In the genomic region with DNA sequence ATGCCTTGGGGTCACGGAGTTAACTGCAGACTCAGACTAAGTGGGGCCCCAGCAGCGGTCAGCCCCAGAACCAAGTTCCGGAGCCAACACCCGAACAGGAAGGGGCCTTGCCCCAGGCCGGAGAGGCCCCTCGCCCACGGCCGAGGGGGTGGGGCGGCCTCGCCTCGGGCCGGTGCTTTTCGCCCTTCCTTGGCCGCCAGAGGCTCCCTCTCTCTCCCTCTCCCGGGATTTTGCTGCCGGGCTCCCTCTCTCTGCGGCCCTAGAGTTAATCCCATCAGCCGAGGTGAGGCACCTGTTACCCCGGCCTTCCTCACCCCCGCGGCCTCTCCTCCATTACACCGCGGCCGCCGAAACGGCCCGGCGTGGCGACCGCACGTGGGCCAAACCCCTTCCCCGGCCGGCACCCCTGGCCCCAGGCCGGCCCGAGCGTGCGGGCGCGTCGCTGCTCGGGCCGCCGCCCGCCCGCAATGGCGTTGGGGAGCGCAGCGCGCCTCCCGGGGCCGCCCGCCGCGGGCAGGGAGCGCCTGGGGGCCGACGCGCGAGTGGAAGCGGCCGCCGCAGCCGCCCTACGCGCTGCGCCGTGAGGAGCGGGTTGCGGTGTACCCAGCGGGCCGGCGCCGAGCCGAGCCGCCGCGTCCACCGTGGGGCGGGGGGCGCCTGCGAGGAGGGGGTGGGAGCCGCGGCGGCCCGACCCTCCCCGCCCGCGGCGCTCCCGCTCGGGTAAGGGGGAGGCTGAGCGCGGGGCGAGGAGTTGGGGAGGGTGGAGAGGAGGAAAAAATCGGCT, we compare ENCODE assay signal across 1 cellular context.
TF ChIP-seq lines count a peak whose summit lies in the region.

A gene (plus strand): TSS at position 175 of the 784 bp plus-strand sequence. CDS start 2,520 bp downstream, outside the sequence.

TF ChIP-seq in HepG2, 621 proteins besides CTCF, POLR2A, EP300 and RAD21 (continued from another document and continues in another):
- TF ChIP-seq, protein P1, sequence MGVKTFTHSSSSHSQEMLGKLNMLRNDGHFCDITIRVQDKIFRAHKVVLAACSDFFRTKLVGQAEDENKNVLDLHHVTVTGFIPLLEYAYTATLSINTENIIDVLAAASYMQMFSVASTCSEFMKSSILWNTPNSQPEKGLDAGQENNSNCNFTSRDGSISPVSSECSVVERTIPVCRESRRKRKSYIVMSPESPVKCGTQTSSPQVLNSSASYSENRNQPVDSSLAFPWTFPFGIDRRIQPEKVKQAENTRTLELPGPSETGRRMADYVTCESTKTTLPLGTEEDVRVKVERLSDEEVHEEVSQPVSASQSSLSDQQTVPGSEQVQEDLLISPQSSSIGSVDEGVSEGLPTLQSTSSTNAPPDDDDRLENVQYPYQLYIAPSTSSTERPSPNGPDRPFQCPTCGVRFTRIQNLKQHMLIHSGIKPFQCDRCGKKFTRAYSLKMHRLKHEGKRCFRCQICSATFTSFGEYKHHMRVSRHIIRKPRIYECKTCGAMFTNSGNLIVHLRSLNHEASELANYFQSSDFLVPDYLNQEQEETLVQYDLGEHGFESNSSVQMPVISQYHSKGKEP (CRISPR knock-in tag; IDR thresholded peaks at IDR 0.05): no peak
- TF ChIP-seq RAD51 (IDR thresholded peaks at IDR 0.05; ENCODE audit: borderline replicate concordance) (no peak), ZSCAN31 (CRISPR knock-in tag; IDR thresholded peaks at IDR 0.05; ENCODE audit: low read depth) (0 out of 2 replicates have a peak, but pooled peaks have one; percentile 53), KAT8 (CRISPR knock-in tag; IDR thresholded peaks at IDR 0.05) (peak; percentile 54), REXO4 (CRISPR knock-in tag; IDR thresholded peaks at IDR 0.05; ENCODE audit: borderline replicate concordance) (no peak), ZNF557 (CRISPR knock-in tag; IDR thresholded peaks at IDR 0.05) (no peak), KLF6 (CRISPR knock-in tag; IDR thresholded peaks at IDR 0.05) (0 out of 2 replicates have a peak, but pooled peaks have one; percentile 42), HOXA5 (CRISPR knock-in tag; IDR thresholded peaks at IDR 0.05) (peak; percentile 29; the same call in 1 of the 2 replicates), LCORL (IDR thresholded peaks at IDR 0.05) (peak; percentile 92), LCORL (CRISPR knock-in tag; IDR thresholded peaks at IDR 0.05) (peak; percentile 71; the same call in 1 of the 2 replicates), TP53 (CRISPR knock-in tag; conservative IDR thresholded peaks at IDR 0.05) (no peak), MXD4 (CRISPR knock-in tag; IDR thresholded peaks at IDR 0.05) (no peak; the same call in 1 of the 2 replicates), BRD4 (CRISPR knock-in tag; IDR thresholded peaks at IDR 0.05) (peak; percentile 96; the same call in 1 of the 2 replicates), RELA (CRISPR knock-in tag; IDR thresholded peaks at IDR 0.05) (no peak), ZNF550 (CRISPR knock-in tag; IDR thresholded peaks at IDR 0.05; ENCODE audit: borderline replicate concordance) (no peak), HHEX (CRISPR knock-in tag; IDR thresholded peaks at IDR 0.05) (no peak), ZNF672 (CRISPR knock-in tag; IDR thresholded peaks at IDR 0.05) (no peak), ZFP82 (CRISPR knock-in tag; IDR thresholded peaks at IDR 0.05; ENCODE audit: borderline replicate concordance) (no peak), SSRP1 (CRISPR knock-in tag; IDR thresholded peaks at IDR 0.05) (no peak), ZNF605 (CRISPR knock-in tag; IDR thresholded peaks at IDR 0.05) (peak; percentile 71; the same call in 1 of the 2 replicates), ZSCAN22 (CRISPR knock-in tag; IDR thresholded peaks at IDR 0.05) (no peak), MXI1 (IDR thresholded peaks at IDR 0.05; ENCODE audit: borderline replicate concordance, low read depth, low read length) (no peak), ZNF678 (CRISPR knock-in tag; IDR thresholded peaks at IDR 0.05) (no peak), ZNF790 (CRISPR knock-in tag; IDR thresholded peaks at IDR 0.05; ENCODE audit: borderline replicate concordance) (peak; percentile 57; the same call in 1 of the 2 replicates), AGO1 (IDR thresholded peaks at IDR 0.05; ENCODE audit: low read depth, low read length, poor library complexity, severe bottlenecking) (no peak), ZNF713 (CRISPR knock-in tag; IDR thresholded peaks at IDR 0.05) (no peak), ZNF552 (CRISPR knock-in tag; IDR thresholded peaks at IDR 0.05; ENCODE audit: borderline replicate concordance) (peak; percentile 71; the same call in 1 of the 2 replicates), ZNF160 (CRISPR knock-in tag; IDR thresholded peaks at IDR 0.05) (0 out of 2 replicates have a peak, but pooled peaks have one; percentile 32), ZNF326 (CRISPR knock-in tag; IDR thresholded peaks at IDR 0.05; ENCODE audit: borderline replicate concordance) (no peak), PCBP1 (IDR thresholded peaks at IDR 0.05; ENCODE audit: borderline replicate concordance, low read depth, low read length) (0 out of 2 replicates have a peak, but pooled peaks have one; percentile 53), THYN1 (CRISPR knock-in tag; IDR thresholded peaks at IDR 0.05; ENCODE audit: borderline replicate concordance, low read depth) (no peak), POLR2AphosphoS5 (IDR thresholded peaks at IDR 0.05; ENCODE audit: low read depth, low read length) (no peak; the same call in 1 of the 2 replicates), ZNF777 (CRISPR knock-in tag; IDR thresholded peaks at IDR 0.05) (peak; percentile 58), SMARCC2 (IDR thresholded peaks at IDR 0.05) (no peak)
- TF ChIP-seq, protein P2, sequence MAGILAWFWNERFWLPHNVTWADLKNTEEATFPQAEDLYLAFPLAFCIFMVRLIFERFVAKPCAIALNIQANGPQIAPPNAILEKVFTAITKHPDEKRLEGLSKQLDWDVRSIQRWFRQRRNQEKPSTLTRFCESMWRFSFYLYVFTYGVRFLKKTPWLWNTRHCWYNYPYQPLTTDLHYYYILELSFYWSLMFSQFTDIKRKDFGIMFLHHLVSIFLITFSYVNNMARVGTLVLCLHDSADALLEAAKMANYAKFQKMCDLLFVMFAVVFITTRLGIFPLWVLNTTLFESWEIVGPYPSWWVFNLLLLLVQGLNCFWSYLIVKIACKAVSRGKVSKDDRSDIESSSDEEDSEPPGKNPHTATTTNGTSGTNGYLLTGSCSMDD (CRISPR knock-in tag; IDR thresholded peaks at IDR 0.05): no peak
- TF ChIP-seq, protein P3, sequence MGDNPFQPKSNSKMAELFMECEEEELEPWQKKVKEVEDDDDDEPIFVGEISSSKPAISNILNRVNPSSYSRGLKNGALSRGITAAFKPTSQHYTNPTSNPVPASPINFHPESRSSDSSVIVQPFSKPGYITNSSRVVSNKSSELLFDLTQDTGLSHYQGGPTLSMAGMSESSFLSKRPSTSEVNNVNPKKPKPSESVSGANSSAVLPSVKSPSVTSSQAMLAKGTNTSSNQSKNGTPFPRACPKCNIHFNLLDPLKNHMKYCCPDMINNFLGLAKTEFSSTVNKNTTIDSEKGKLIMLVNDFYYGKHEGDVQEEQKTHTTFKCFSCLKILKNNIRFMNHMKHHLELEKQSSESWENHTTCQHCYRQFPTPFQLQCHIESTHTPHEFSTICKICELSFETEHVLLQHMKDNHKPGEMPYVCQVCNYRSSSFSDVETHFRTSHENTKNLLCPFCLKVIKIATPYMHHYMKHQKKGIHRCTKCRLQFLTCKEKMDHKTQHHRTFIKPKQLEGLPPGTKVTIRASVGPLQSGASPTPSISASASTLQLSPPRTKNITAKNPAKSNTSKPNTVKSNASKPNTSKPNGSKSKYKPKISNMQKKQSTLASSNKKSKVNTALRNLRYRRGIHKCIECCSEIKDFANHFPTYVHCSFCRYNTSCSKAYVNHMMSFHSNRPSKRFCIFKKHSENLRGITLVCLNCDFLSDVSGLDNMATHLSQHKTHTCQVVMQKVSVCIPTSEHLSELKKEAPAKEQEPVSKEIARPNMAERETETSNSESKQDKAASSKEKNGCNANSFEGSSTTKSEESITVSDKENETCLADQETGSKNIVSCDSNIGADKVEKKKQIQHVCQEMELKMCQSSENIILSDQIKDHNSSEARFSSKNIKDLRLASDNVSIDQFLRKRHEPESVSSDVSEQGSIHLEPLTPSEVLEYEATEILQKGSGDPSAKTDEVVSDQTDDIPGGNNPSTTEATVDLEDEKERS (CRISPR knock-in tag; IDR thresholded peaks at IDR 0.05): no peak
- TF ChIP-seq, protein P4, sequence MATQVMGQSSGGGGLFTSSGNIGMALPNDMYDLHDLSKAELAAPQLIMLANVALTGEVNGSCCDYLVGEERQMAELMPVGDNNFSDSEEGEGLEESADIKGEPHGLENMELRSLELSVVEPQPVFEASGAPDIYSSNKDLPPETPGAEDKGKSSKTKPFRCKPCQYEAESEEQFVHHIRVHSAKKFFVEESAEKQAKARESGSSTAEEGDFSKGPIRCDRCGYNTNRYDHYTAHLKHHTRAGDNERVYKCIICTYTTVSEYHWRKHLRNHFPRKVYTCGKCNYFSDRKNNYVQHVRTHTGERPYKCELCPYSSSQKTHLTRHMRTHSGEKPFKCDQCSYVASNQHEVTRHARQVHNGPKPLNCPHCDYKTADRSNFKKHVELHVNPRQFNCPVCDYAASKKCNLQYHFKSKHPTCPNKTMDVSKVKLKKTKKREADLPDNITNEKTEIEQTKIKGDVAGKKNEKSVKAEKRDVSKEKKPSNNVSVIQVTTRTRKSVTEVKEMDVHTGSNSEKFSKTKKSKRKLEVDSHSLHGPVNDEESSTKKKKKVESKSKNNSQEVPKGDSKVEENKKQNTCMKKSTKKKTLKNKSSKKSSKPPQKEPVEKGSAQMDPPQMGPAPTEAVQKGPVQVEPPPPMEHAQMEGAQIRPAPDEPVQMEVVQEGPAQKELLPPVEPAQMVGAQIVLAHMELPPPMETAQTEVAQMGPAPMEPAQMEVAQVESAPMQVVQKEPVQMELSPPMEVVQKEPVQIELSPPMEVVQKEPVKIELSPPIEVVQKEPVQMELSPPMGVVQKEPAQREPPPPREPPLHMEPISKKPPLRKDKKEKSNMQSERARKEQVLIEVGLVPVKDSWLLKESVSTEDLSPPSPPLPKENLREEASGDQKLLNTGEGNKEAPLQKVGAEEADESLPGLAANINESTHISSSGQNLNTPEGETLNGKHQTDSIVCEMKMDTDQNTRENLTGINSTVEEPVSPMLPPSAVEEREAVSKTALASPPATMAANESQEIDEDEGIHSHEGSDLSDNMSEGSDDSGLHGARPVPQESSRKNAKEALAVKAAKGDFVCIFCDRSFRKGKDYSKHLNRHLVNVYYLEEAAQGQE (IDR thresholded peaks at IDR 0.05; ENCODE audit: borderline replicate concordance in 1 of 2, low read depth in 1 of 2, low read length in 2 of 2): no peak
- TF ChIP-seq, protein P5, sequence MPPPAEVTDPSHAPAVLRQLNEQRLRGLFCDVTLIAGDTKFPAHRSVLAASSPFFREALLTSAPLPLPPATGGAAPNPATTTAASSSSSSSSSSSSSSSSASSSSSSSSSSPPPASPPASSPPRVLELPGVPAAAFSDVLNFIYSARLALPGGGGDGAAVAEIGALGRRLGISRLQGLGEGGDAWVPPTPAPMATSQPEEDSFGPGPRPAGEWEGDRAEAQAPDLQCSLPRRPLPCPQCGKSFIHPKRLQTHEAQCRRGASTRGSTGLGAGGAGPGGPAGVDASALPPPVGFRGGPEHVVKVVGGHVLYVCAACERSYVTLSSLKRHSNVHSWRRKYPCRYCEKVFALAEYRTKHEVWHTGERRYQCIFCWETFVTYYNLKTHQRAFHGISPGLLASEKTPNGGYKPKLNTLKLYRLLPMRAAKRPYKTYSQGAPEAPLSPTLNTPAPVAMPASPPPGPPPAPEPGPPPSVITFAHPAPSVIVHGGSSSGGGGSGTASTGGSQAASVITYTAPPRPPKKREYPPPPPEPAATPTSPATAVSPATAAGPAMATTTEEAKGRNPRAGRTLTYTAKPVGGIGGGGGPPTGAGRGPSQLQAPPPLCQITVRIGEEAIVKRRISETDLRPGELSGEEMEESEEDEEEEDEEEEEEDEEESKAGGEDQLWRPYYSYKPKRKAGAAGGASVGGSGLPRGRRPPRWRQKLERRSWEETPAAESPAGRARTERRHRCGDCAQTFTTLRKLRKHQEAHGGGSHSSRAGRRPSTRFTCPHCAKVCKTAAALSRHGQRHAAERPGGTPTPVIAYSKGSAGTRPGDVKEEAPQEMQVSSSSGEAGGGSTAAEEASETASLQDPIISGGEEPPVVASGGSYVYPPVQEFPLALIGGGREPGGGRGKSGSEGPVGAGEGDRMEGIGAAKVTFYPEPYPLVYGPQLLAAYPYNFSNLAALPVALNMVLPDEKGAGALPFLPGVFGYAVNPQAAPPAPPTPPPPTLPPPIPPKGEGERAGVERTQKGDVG (CRISPR knock-in tag; IDR thresholded peaks at IDR 0.05; ENCODE audit: borderline replicate concordance): no peak
- TF ChIP-seq, protein P6, sequence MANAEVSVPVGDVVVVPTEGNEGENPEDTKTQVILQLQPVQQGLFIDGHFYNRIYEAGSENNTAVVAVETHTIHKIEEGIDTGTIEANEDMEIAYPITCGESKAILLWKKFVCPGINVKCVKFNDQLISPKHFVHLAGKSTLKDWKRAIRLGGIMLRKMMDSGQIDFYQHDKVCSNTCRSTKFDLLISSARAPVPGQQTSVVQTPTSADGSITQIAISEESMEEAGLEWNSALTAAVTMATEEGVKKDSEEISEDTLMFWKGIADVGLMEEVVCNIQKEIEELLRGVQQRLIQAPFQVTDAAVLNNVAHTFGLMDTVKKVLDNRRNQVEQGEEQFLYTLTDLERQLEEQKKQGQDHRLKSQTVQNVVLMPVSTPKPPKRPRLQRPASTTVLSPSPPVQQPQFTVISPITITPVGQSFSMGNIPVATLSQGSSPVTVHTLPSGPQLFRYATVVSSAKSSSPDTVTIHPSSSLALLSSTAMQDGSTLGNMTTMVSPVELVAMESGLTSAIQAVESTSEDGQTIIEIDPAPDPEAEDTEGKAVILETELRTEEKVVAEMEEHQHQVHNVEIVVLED (CRISPR knock-in tag; IDR thresholded peaks at IDR 0.05; ENCODE audit: borderline replicate concordance): peak; percentile 39; the same call in 1 of the 2 replicates
- TF ChIP-seq, protein P7, sequence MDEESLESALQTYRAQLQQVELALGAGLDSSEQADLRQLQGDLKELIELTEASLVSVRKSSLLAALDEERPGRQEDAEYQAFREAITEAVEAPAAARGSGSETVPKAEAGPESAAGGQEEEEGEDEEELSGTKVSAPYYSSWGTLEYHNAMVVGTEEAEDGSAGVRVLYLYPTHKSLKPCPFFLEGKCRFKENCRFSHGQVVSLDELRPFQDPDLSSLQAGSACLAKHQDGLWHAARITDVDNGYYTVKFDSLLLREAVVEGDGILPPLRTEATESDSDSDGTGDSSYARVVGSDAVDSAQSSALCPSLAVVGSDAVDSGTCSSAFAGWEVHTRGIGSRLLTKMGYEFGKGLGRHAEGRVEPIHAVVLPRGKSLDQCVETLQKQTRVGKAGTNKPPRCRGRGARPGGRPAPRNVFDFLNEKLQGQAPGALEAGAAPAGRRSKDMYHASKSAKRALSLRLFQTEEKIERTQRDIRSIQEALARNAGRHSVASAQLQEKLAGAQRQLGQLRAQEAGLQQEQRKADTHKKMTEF (CRISPR knock-in tag; IDR thresholded peaks at IDR 0.05): peak; percentile 65; the same call in 1 of the 2 replicates
- TF ChIP-seq, protein P8, sequence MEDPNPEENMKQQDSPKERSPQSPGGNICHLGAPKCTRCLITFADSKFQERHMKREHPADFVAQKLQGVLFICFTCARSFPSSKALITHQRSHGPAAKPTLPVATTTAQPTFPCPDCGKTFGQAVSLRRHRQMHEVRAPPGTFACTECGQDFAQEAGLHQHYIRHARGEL (CRISPR knock-in tag; IDR thresholded peaks at IDR 0.05): no peak
- TF ChIP-seq, protein P9, sequence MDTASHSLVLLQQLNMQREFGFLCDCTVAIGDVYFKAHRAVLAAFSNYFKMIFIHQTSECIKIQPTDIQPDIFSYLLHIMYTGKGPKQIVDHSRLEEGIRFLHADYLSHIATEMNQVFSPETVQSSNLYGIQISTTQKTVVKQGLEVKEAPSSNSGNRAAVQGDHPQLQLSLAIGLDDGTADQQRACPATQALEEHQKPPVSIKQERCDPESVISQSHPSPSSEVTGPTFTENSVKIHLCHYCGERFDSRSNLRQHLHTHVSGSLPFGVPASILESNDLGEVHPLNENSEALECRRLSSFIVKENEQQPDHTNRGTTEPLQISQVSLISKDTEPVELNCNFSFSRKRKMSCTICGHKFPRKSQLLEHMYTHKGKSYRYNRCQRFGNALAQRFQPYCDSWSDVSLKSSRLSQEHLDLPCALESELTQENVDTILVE (CRISPR knock-in tag; IDR thresholded peaks at IDR 0.05): no peak
